Comparison of ENCODE assay signal across 8 cellular contexts in genomic region chr13:98476538-98476966, GRCh38.
DNase-seq lines count a peak whose midpoint lies in the region; ATAC-seq lines count a peak whose summit lies in the region.

No MANE protein-coding gene starts in this region.

- DNase-seq in 8988T = peak; percentile 75
- DNase-seq in SW480 (ENCODE audit: low spot score) = peak; percentile 99
- DNase-seq in activated naive CD8-positive, alpha-beta T cell treated with anti-CD3 and anti-CD28 coated beads, Interleukin-2, amount 10 ng/mL, durations not matched to agents 7 days and 5 days = peak; percentile 84
- DNase-seq in islet precursor cell = peak; percentile 93
- DNase-seq in stimulated activated CD4-positive, alpha-beta T cell treated with anti-CD3 and anti-CD28 coated beads, TNF-alpha, amount 100 ng/mL, for 4 hours (ENCODE audit: low read depth in 3 of 3) = peak; percentile 60 to 82 (median 80)
- DNase-seq in DMS53 treated with DMSO at 0.1 percent for 48 hours (lab: John Stamatoyannopoulos, UW; ENCODE audit: unreplicated experiment) = no peak

- H3K27ac Mint-ChIP-seq in activated naive CD8-positive, alpha-beta T cell treated with anti-CD3 and anti-CD28 coated beads, Interleukin-2, amount 10 ng/mL, durations not matched to agents 7 days and 5 days = peak overlapping the region; percentile 75

- peaks cover 4% of the 10 kb centered on the region for H3K9me3 Mint-ChIP-seq in activated naive CD8-positive, alpha-beta T cell treated with anti-CD3 and anti-CD28 coated beads, Interleukin-2, amount 10 ng/mL, durations not matched to agents 7 days and 5 days

- peak overlapping the region; percentile 71 for H3K4me3 Mint-ChIP-seq in activated naive CD8-positive, alpha-beta T cell treated with anti-CD3 and anti-CD28 coated beads, Interleukin-2, amount 10 ng/mL, durations not matched to agents 7 days and 5 days

- peak; percentile 92 for ATAC-seq in GM19043 (IDR thresholded peaks at IDR 0.05; ENCODE audit: low read depth, unreplicated experiment)
- peak; percentile 94 for ATAC-seq in HG03196 (IDR thresholded peaks at IDR 0.05; ENCODE audit: unreplicated experiment)
- ATAC-seq in activated naive CD8-positive, alpha-beta T cell treated with anti-CD3 and anti-CD28 coated beads, Interleukin-2, amount 10 ng/mL, durations not matched to agents 7 days and 5 days (ENCODE audit: low read depth) = peak; percentile 96

- H3K27me3 Mint-ChIP-seq in activated naive CD8-positive, alpha-beta T cell treated with anti-CD3 and anti-CD28 coated beads, Interleukin-2, amount 10 ng/mL, durations not matched to agents 7 days and 5 days = no peaks in the 10 kb centered on the region

- H3K4me1 Mint-ChIP-seq in activated naive CD8-positive, alpha-beta T cell treated with anti-CD3 and anti-CD28 coated beads, Interleukin-2, amount 10 ng/mL, durations not matched to agents 7 days and 5 days = peaks cover 53% of the 10 kb centered on the region

- POLR2A ChIA-PET in activated naive CD8-positive, alpha-beta T cell treated with anti-CD3 and anti-CD28 coated beads, Interleukin-2, amount 10 ng/mL, durations not matched to agents 7 days and 5 days (lab: Charles Lee) = interaction anchor here (0.6 to 2.1 kb wide), 3 partner anchors 28 to 95 kb away, joined by 3 to 8 read pairs (median 3); no protein-coding TSS in a partner anchor

- peaks cover 54% of the 10 kb centered on the region for H3K36me3 Mint-ChIP-seq in activated naive CD8-positive, alpha-beta T cell treated with anti-CD3 and anti-CD28 coated beads, Interleukin-2, amount 10 ng/mL, durations not matched to agents 7 days and 5 days
